Comparison of ENCODE assay signal across 24 cellular contexts in genomic region chr2:119465687-119466086, GRCh38. TPM values are rescaled to one million over a fixed set of nuclear protein-coding genes. Genes with fewer than 3 reads are reported as not detected.
"Had no signal": no experiment of that assay in that cellular context is flagged by ENCODE, and none has a peak within 500 bp of the region (broad histone marks: within the 10 kb centered on the region; RNA-seq: fewer than 3 reads in every experiment).

No MANE protein-coding gene starts in this region.

- H3K9me3 ChIP-seq: SK-N-SH had no signal

- H3K36me3 Mint-ChIP-seq: IgD-negative memory B cell had no signal

- H3K9ac ChIP-seq: SK-N-SH had no signal

- H3K27ac ChIP-seq: HL-60, RWPE1 had no signal

- ATAC-seq: PC-3 had no signal

- H3K4me3 Mint-ChIP-seq: IgD-negative memory B cell had no signal

- H3K4me1 Mint-ChIP-seq: IgD-negative memory B cell had no signal

- H3K4me2 ChIP-seq: SK-N-SH had no signal

- H3K27ac Mint-ChIP-seq: IgD-negative memory B cell had no signal

- H3K9me3 Mint-ChIP-seq: IgD-negative memory B cell had no signal

- FAIRE-seq: HTR-8/SVneo had no signal

- DNase-seq: KBM-7; NCI-H1048; NCI-H1105; NCI-H1417; NCI-H1436 treated with DMSO at 0.1 percent for 48 hours; NCI-H1694; NCI-H187 treated with DMSO at 0.1 percent for 48 hours; NCI-H2171 treated with DMSO at 0.1 percent for 48 hours; NCI-H345; NCI-H446 treated with DMSO at 0.1 percent for 48 hours; NCI-H510A treated with DMSO at 0.1 percent for 48 hours; NCI-H526; NK-92 treated with Interleukin-12 subunit alpha and Interleukin-12 subunit beta, amount 100 ng/mL, for 24 hours; PC-3; SHP77; SK-N-SH had no signal

RNA-seq across cellular contexts. Expression of gene TMEM37, which starts 34.0 kb away (rescaled TPM):
- total RNA-seq: LHCN-M2, MCF 10A, OCI-LY7, SK-MEL-5 had no signal
- polyA plus RNA-seq: IgD-negative memory B cell had no signal

RNA-seq across cellular contexts. Expression of gene SCTR, which starts 58.6 kb away (rescaled TPM):
- total RNA-seq: LHCN-M2, MCF 10A, OCI-LY7, PC-3, SK-MEL-5 had no signal
- polyA plus RNA-seq: IgD-negative memory B cell, SK-N-SH had no signal
